19 cellular contexts compared by ENCODE assay signal in genomic region chr19:50822661-50823208, GRCh38. TPM values are rescaled to one million over a fixed set of nuclear protein-coding genes. Genes with fewer than 3 reads are reported as not detected.
DNase-seq lines count a peak whose midpoint lies in the region; ATAC-seq and TF ChIP-seq lines count a peak whose summit lies in the region.
"Had no signal": no experiment of that assay in that cellular context is flagged by ENCODE, and none has a peak within 500 bp of the region (broad histone marks: within the 10 kb centered on the region; RNA-seq: fewer than 3 reads in every experiment).

No MANE protein-coding gene starts in this region.

- H4K20me1 ChIP-seq in BLaER1 = no peaks in the 10 kb centered on the region

- H3K4me1 ChIP-seq in BLaER1 (peaks cover 68% of the 10 kb centered on the region), body of pancreas (peaks cover 75% of the 10 kb centered on the region), mucosa of rectum (ENCODE audit: control insufficient read depth in 2 of 2, insufficient read depth in 2 of 2, low read length in 2 of 2) (peaks cover 24 to 53% of the 10 kb centered on the region in 2 donors)

- 32 to 37% methylated on average over 7 of the region's 7 CpGs for WGBS in body of pancreas, 2 donors

- H3K9ac ChIP-seq in BLaER1 (no peak overlapping the region), mucosa of rectum (ENCODE audit: low read depth in 1 of 2, low read length in 2 of 2) (peak overlapping the region in 1 of 2 donors; percentile 27)

- no peak for TF ChIP-seq POLR2A in body of pancreas (IDR thresholded peaks at IDR 0.05)

- DNase-seq in body of pancreas = peak in 1 of 4 donors; percentile 21
- no peak for DNase-seq in activated CD4-positive, alpha-beta T cell treated with anti-CD3 and anti-CD28 coated beads for 1 hour
- no peak for DNase-seq in GF-D8 (lab: John Stamatoyannopoulos, UW)
- DNase-seq: 8988T, DMS53, GDM1, IMR-90, NCI-H1105, NCI-H146, NCI-H2029, NCI-H345, NCI-H524, NCI-H774 had no signal

- H3K27me3 ChIP-seq in BLaER1 (no peaks in the 10 kb centered on the region), body of pancreas (no peaks in the 10 kb centered on the region), mucosa of rectum (ENCODE audit: control insufficient read depth in 2 of 2, insufficient read depth in 2 of 2, low read length in 2 of 2) (peaks cover 8 to 12% of the 10 kb centered on the region in 2 donors)

- peak overlapping the region; percentile 91 for H3K4me2 ChIP-seq in BLaER1

- no peak for ATAC-seq in body of pancreas
- ATAC-seq in GM18909 (IDR thresholded peaks at IDR 0.05; ENCODE audit: poor library complexity, unreplicated experiment) = no peak
- ATAC-seq: Panc1, SK-N-SH treated with all-trans-retinoic acid at 6 μM for 48 hours had no signal

- intact Hi-C loops in body of pancreas (cut with DNase I) = no loop called here

- H3K4me3 ChIP-seq in BLaER1 (no peak overlapping the region), body of pancreas (peak overlapping the region in 1 of 2 donors; percentile 61), mucosa of rectum (ENCODE audit: low read length in 2 of 2) (no peak overlapping the region)

- H3K36me3 ChIP-seq in BLaER1 = no peaks in the 10 kb centered on the region
- H3K36me3 ChIP-seq in body of pancreas (replicated peaks in 1 of 2; ENCODE audit: insufficient read depth in 1 of 2, low read depth in 2 of 2) = no peaks in the 10 kb centered on the region
- no peaks in the 10 kb centered on the region for H3K36me3 ChIP-seq in mucosa of rectum (ENCODE audit: control insufficient read depth in 2 of 2, insufficient read depth in 2 of 2, low read length in 2 of 2)

- H3K27ac ChIP-seq in BLaER1 = peak overlapping the region; percentile 81
- H3K27ac ChIP-seq in body of pancreas = peak overlapping the region; percentile 78 to 92 (median 83)
- peak overlapping the region; percentile 76 to 89 for H3K27ac ChIP-seq in mucosa of rectum (ENCODE audit: low read depth in 2 of 2, low read length in 2 of 2)

- peaks cover 12% of the 10 kb centered on the region; the same call in 1 of the 2 replicates for H3K9me3 ChIP-seq in BLaER1
- H3K9me3 ChIP-seq in body of pancreas = no peaks in the 10 kb centered on the region
- no peaks in the 10 kb centered on the region for H3K9me3 ChIP-seq in mucosa of rectum (ENCODE audit: control insufficient read depth in 2 of 2, low read length in 2 of 2)

- no peak for TF ChIP-seq CTCF in body of pancreas (IDR thresholded peaks at IDR 0.05)

RNA-seq across cellular contexts. Expression of gene KLK1, which starts 0.9 kb away (rescaled TPM):
- total RNA-seq in body of pancreas = 100 to 1,000 TPM; 937 to 947 TPM
- total RNA-seq: H4, IMR-90 had no signal

RNA-seq across cellular contexts. Expression of gene KLK15, which starts 10.6 kb away (rescaled TPM):
- not detected for total RNA-seq in body of pancreas
- total RNA-seq: H4, IMR-90 had no signal

RNA-seq across cellular contexts. Expression of gene KLK3, which starts 32.0 kb away (rescaled TPM):
- not detected for total RNA-seq in body of pancreas
- total RNA-seq: H4, IMR-90 had no signal

RNA-seq across cellular contexts. Expression of gene ACP4, which starts 32.5 kb away (rescaled TPM):
- total RNA-seq in body of pancreas = not detected
- total RNA-seq: H4, IMR-90 had no signal

RNA-seq across cellular contexts. Expression of gene KLK2, which starts 50.5 kb away (rescaled TPM):
- not detected for total RNA-seq in body of pancreas
- total RNA-seq: H4, IMR-90 had no signal
